In the genomic region with DNA sequence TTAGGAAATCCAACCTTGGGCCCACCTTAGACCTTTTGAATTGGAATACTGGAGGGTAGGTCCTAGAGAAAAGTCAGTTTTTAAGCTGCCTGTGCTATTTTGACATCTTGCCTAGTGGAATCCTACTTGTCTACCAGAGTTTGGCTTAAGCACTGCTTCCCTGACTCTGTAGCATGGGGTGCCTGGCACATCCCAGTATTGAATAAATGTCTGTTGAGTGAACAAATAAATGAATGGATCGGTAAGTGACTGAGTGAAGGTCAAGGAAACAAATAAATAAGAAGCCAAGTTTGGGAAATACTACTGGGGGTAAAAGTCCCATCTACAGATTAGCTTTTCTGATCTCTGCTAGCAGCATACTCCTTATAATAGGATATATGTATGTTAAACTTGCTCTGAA, we compare ENCODE assay signal across 24 cellular contexts.
"Had no signal": no experiment of that assay in that cellular context is flagged by ENCODE, and none has a peak within 500 bp of the region (broad histone marks: within the 10 kb centered on the region; RNA-seq: fewer than 3 reads in every experiment).

No MANE protein-coding gene starts in this region.

- H3K4me1 ChIP-seq: colonic mucosa, foreskin keratinocyte, heart left ventricle, left lung, lower lobe of right lung had no signal

- H3K27me3 ChIP-seq: colonic mucosa, gastroesophageal sphincter, heart left ventricle, hepatocyte, left lung had no signal

- H3K4me3 ChIP-seq: colonic mucosa, gastroesophageal sphincter, heart left ventricle, hepatocyte, left lung, lower lobe of right lung, mucosa of descending colon had no signal

- H3K36me3 ChIP-seq: colonic mucosa, gastroesophageal sphincter, heart left ventricle, left lung, lower lobe of right lung had no signal

- H3K9me3 ChIP-seq: colonic mucosa, gastroesophageal sphincter, heart left ventricle, left lung, lower lobe of right lung, mucosa of descending colon had no signal

- H3K27ac ChIP-seq: colonic mucosa, epithelial cell of prostate, foreskin keratinocyte, gastroesophageal sphincter, heart left ventricle, hepatocyte, left lung, lower lobe of right lung had no signal

- DNase-seq: colonic mucosa; cortex of kidney; effector CD8-positive, alpha-beta T cell; effector memory CD8-positive, alpha-beta T cell; endodermal cell; erythroblast; foreskin keratinocyte; heart left ventricle; hypothalamus; immature natural killer cell; islet precursor cell; kidney; kidney glomerular epithelial cell; left colon; left lung; left ventricle myocardium superior; lower lobe of right lung; mesenchymal stem cell; mucosa of descending colon; naive B cell had no signal

- ATAC-seq: effector memory CD8-positive, alpha-beta T cell; esophagus mucosa; foreskin keratinocyte; gastroesophageal sphincter; heart left ventricle; left colon; left lung; left ventricle myocardium superior; lower lobe of right lung; mucosa of descending colon had no signal
